Comparison of ENCODE assay signal across 25 cellular contexts in the genomic region with DNA sequence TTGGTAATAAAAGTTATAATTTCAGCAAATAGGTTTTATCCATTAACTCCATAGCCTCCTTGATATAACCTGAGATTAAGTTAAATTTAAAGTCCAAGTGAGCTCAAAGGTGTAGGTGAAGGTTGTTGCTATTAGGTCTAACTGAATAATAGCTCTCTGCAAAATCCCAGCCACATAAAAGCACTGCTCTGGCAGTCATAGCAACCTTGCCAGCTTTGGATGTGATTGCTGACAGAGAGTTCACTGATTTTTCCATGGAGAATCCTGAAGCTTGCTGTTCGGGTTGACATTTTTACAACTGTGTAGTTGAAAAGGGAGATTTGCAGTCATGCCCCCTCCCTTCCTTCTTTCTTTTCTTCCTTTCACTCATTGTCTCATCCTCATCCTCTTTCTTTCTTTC.
"Had no signal": no experiment of that assay in that cellular context is flagged by ENCODE, and none has a peak within 500 bp of the region (broad histone marks: within the 10 kb centered on the region; RNA-seq: fewer than 3 reads in every experiment).

No MANE protein-coding gene starts in this region.

- H3K27me3 ChIP-seq: colonic mucosa, gastrocnemius medialis, neutrophil, right atrium auricular region, stomach, thyroid gland, vagina had no signal

- H3K27ac ChIP-seq: colonic mucosa, epithelial cell of prostate, gastrocnemius medialis, neutrophil, parathyroid adenoma, right atrium auricular region, stomach, thyroid gland, vagina had no signal

- H3K36me3 ChIP-seq: colonic mucosa, gastrocnemius medialis, neutrophil, right atrium auricular region, stomach, thyroid gland, vagina had no signal

- H3K4me1 Mint-ChIP-seq: memory B cell; naive thymus-derived CD4-positive, alpha-beta T cell; stimulated activated effector memory CD8-positive, alpha-beta T cell treated with anti-CD3 and anti-CD28 coated beads, Interleukin-12 subunit alpha, Interleukin-12 subunit beta, amount 100 ng/mL, for 72 hours had no signal

- H3K4me3 ChIP-seq: colonic mucosa, gastrocnemius medialis, lung, right atrium auricular region, stomach, thyroid gland, vagina had no signal

- H3K27ac Mint-ChIP-seq: dendritic cell treated with granulocyte-macrophage colony-stimulating factor and Interleukin-4, amounts not matched to agents 40 ng/mL and 50 ng/mL, for 4 days; endodermal cell; memory B cell; naive thymus-derived CD4-positive, alpha-beta T cell; progenitor cell of endocrine pancreas; stimulated activated effector memory CD8-positive, alpha-beta T cell treated with anti-CD3 and anti-CD28 coated beads, Interleukin-12 subunit alpha, Interleukin-12 subunit beta, amount 100 ng/mL, for 72 hours had no signal

- H3K79me2 ChIP-seq: parathyroid adenoma had no signal

- FAIRE-seq: keratinocyte had no signal

- H2AFZ ChIP-seq: parathyroid adenoma had no signal

- H3K27me3 Mint-ChIP-seq: dendritic cell treated with granulocyte-macrophage colony-stimulating factor and Interleukin-4, amounts not matched to agents 40 ng/mL and 50 ng/mL, for 4 days; memory B cell; naive thymus-derived CD4-positive, alpha-beta T cell; progenitor cell of endocrine pancreas had no signal

- H3K9me3 ChIP-seq: colonic mucosa, gastrocnemius medialis, neutrophil, thyroid gland, vagina had no signal

- H3K9ac ChIP-seq: parathyroid adenoma had no signal

- DNase-seq: colonic mucosa; effector CD8-positive, alpha-beta T cell; endodermal cell; foreskin fibroblast; gastrocnemius medialis; midbrain; naive thymus-derived CD4-positive, alpha-beta T cell; stimulated activated CD4-positive, alpha-beta T cell treated with anti-CD3 and anti-CD28 coated beads, Interleukin-2, amount 100 ng/mL, for 24 hours; stimulated activated CD4-positive, alpha-beta T cell treated with anti-CD3 and anti-CD28 coated beads, Interleukin-4, amount 100 ng/mL, for 24 hours; stimulated activated naive CD4-positive, alpha-beta T cell treated with Interleukin-2 at 50 U/mL for 16 hours; stomach; thyroid gland; trophoblast cell had no signal

- H3K4me3 Mint-ChIP-seq: dendritic cell treated with granulocyte-macrophage colony-stimulating factor and Interleukin-4, amounts not matched to agents 40 ng/mL and 50 ng/mL, for 4 days; endodermal cell; memory B cell; naive thymus-derived CD4-positive, alpha-beta T cell; nephron; stimulated activated effector memory CD8-positive, alpha-beta T cell treated with anti-CD3 and anti-CD28 coated beads, Interleukin-12 subunit alpha, Interleukin-12 subunit beta, amount 100 ng/mL, for 72 hours had no signal

- H3K4me1 ChIP-seq: colonic mucosa, gastrocnemius medialis, parathyroid adenoma, right atrium auricular region, stomach, thyroid gland, vagina had no signal

- H3K36me3 Mint-ChIP-seq: memory B cell; naive thymus-derived CD4-positive, alpha-beta T cell; stimulated activated effector memory CD8-positive, alpha-beta T cell treated with anti-CD3 and anti-CD28 coated beads, Interleukin-12 subunit alpha, Interleukin-12 subunit beta, amount 100 ng/mL, for 72 hours had no signal
